ENCODE assay signal across 19 cellular contexts in the genomic region with DNA sequence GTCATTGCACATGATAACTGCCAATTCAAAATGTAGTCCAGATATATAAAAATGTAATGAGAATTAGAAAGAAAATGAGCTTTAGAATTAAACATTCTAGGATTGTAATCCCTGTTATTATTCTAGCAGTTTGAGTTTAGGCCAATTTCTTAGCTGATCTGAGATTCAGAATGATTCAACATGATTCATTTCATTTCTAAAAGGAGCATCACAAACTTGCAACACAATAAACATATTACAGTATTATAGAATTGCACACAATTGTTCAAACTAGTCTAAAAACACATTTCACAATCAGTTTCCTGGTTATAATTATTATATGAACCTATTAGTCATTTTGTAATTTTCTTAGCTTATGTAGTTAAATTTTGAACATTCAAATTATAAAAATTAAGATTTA. TPM values are rescaled to one million over a fixed set of nuclear protein-coding genes. Genes with fewer than 3 reads are reported as not detected.
A peak's percentile ranks its signal among the peaks of the same experiment; 100 is the strongest.
DNase-seq lines count a peak whose midpoint lies in the region; TF ChIP-seq lines count a peak whose summit lies in the region.
"Had no signal": no experiment of that assay in that cellular context is flagged by ENCODE, and none has a peak within 500 bp of the region (broad histone marks: within the 10 kb centered on the region; RNA-seq: fewer than 3 reads in every experiment).

No MANE protein-coding gene starts in this region.

- H3K27ac ChIP-seq in breast epithelium (no peak overlapping the region), stomach (no peak overlapping the region), neuronal stem cell (replicated peaks; ENCODE audit: low read length) (no peak overlapping the region)
- H3K27ac ChIP-seq: 22Rv1, PC-9 had no signal

- H4K91ac ChIP-seq in neuronal stem cell (ENCODE audit: low read depth, low read length, poor library complexity), result no peak overlapping the region

- H3K27me3 ChIP-seq in breast epithelium (no peaks in the 10 kb centered on the region), stomach (no peaks in the 10 kb centered on the region), neuronal stem cell (ENCODE audit: control insufficient read depth in 3 of 3, insufficient read depth in 3 of 3, low read depth in 1 of 3, low read length in 3 of 3) (no peaks in the 10 kb centered on the region)

- H3K36me3 ChIP-seq in breast epithelium (no peaks in the 10 kb centered on the region), stomach (no peaks in the 10 kb centered on the region), neuronal stem cell (replicated peaks in 1 of 2; ENCODE audit: control insufficient read depth in 2 of 2, insufficient read depth in 2 of 2, low read length in 2 of 2) (no peaks in the 10 kb centered on the region)

- H4K8ac ChIP-seq in neuronal stem cell (ENCODE audit: low read depth, low read length), result no peak overlapping the region

- peaks cover 41% of the 10 kb centered on the region for H3K27me3 Mint-ChIP-seq in MCF 10A (ENCODE audit: insufficient read depth, unreplicated experiment)

- H3K4me1 Mint-ChIP-seq in MCF 10A (ENCODE audit: insufficient read depth, unreplicated experiment), result no peaks in the 10 kb centered on the region
- H3K4me1 Mint-ChIP-seq: GM23338 had no signal

- H3K4me3 ChIP-seq in breast epithelium (no peak overlapping the region), stomach (no peak overlapping the region), neuronal stem cell (ENCODE audit: low read length in 2 of 2) (no peak overlapping the region)
- H3K4me3 ChIP-seq: GM23338, PC-9 had no signal

- H3K36me3 Mint-ChIP-seq in MCF 10A (ENCODE audit: insufficient read depth, unreplicated experiment), result peaks cover 5% of the 10 kb centered on the region

- intact Hi-C loops in MCF 10A (cut with micrococcal nuclease) (no loop called here), breast epithelium (cut with DNase I; ENCODE audit: low total_unique reads) (no loop called here), stomach (cut with DNase I; ENCODE audit: low total_unique reads) (no loop called here)

- H3K4me3 Mint-ChIP-seq in MCF 10A (ENCODE audit: unreplicated experiment), result no peak overlapping the region
- H3K4me3 Mint-ChIP-seq: GM23338 had no signal

- no peak overlapping the region for H2BK12ac ChIP-seq in neuronal stem cell (ENCODE audit: low read length)

- no peak overlapping the region for H2AFZ ChIP-seq in neuronal stem cell (ENCODE audit: low read length)
- H2AFZ ChIP-seq: GM23338, PC-9 had no signal

- no peak overlapping the region for H3K4ac ChIP-seq in neuronal stem cell (ENCODE audit: low read length)

- no peak overlapping the region for H2BK15ac ChIP-seq in neuronal stem cell (ENCODE audit: low read length)

- peak; percentile 50 for DNase-seq in MCF 10A (ENCODE audit: unreplicated experiment)
- no peak for DNase-seq in breast epithelium (ENCODE audit: low spot score in 2 of 2)
- peak; percentile 33 for DNase-seq in amniotic epithelial cell (ENCODE audit: low read depth)
- DNase-seq in fibroblast of peridontal ligament (ENCODE audit: extremely low read depth), result peak; percentile 14
- no peak for DNase-seq in AG08396 (ENCODE audit: low spot score)
- DNase-seq in stomach, result no peak
- DNase-seq in NCI-H446 treated with DMSO at 0.1 percent for 48 hours (lab: John Stamatoyannopoulos, UW), result no peak
- DNase-seq in neuronal stem cell (ENCODE audit: low spot score), result no peak
- DNase-seq: AML-193, Caco-2, KBM-7, NCI-H1092, NCI-H2107, NCI-H345, NCI-H69, PC-9 had no signal

- TF ChIP-seq CTCF in MCF 10A (IDR thresholded peaks at IDR 0.05; ENCODE audit: unreplicated experiment) (no peak), breast epithelium (IDR thresholded peaks at IDR 0.05) (no peak), stomach (IDR thresholded peaks at IDR 0.05) (no peak)

- BruUV-seq in MCF 10A (replicated peaks; lab: Mats Ljungman, UMichigan), result no TSS peak

- no peak overlapping the region for H2BK5ac ChIP-seq in neuronal stem cell (ENCODE audit: low read length)

- peaks cover 17% of the 10 kb centered on the region for H3K9me3 Mint-ChIP-seq in MCF 10A (ENCODE audit: unreplicated experiment)

- H3K9ac ChIP-seq in neuronal stem cell (ENCODE audit: low read depth, low read length, poor library complexity), result no peak overlapping the region

- no peak overlapping the region for H2AK5ac ChIP-seq in neuronal stem cell (ENCODE audit: low read depth, low read length)

- no peaks in the 10 kb centered on the region for H3K79me1 ChIP-seq in neuronal stem cell (ENCODE audit: low read depth, low read length)

- POLR2A ChIA-PET in MCF 10A (lab: Yijun Ruan, JAX), result interaction anchor here (0.8 to 2.1 kb wide), 8 partner anchors 13 to 126 kb away, joined by 3 to 7 read pairs (median 3); partner anchors contain the start of gene TSHB

- H2BK120ac ChIP-seq in neuronal stem cell (ENCODE audit: low read depth, low read length), result no peak overlapping the region

- no peak overlapping the region for H3K27ac Mint-ChIP-seq in MCF 10A (ENCODE audit: low read depth, unreplicated experiment)
- H3K27ac Mint-ChIP-seq: GM23338 had no signal

- H3K23ac ChIP-seq in neuronal stem cell (ENCODE audit: low read depth, low read length, poor library complexity), result no peak overlapping the region

- CTCF ChIA-PET in MCF 10A (lab: Yijun Ruan, JAX), result interaction anchor here (0.6 to 3.0 kb wide), 7 partner anchors 52 to 624 kb away, joined by 3 to 26 read pairs (median 3); no protein-coding TSS in a partner anchor

- TF ChIP-seq EP300 in stomach (IDR thresholded peaks at IDR 0.05), result no peak

- no peak overlapping the region for H3K18ac ChIP-seq in neuronal stem cell (ENCODE audit: low read length)

- H3K14ac ChIP-seq in neuronal stem cell (ENCODE audit: low read length), result no peak overlapping the region

- no peak for TF ChIP-seq POLR2A in breast epithelium (IDR thresholded peaks at IDR 0.05)
- no peak for TF ChIP-seq POLR2A in stomach (IDR thresholded peaks at IDR 0.05)

- no peak overlapping the region for H3K4me2 ChIP-seq in neuronal stem cell (ENCODE audit: insufficient read depth, low read length, poor library complexity, severe bottlenecking)
- H3K4me2 ChIP-seq: GM23338, PC-9 had no signal

- H3K9me3 ChIP-seq in breast epithelium, result peaks cover 8 to 38% of the 10 kb centered on the region in 2 donors
- H3K9me3 ChIP-seq in stomach, result peaks cover 0 to 47% (median 36%) of the 10 kb centered on the region in 4 donors
- H3K9me3 ChIP-seq in neuronal stem cell (replicated peaks in 1 of 2; ENCODE audit: control insufficient read depth in 2 of 2, insufficient read depth in 1 of 2, low read depth in 1 of 2, low read length in 2 of 2), result peaks cover 0 to 10% of the 10 kb centered on the region in 2 donors
- H3K9me3 ChIP-seq: Caco-2 had no signal

- H3K4me1 ChIP-seq in breast epithelium (no peaks in the 10 kb centered on the region), stomach (no peaks in the 10 kb centered on the region), neuronal stem cell (ENCODE audit: control insufficient read depth in 2 of 2, insufficient read depth in 1 of 2, low read depth in 1 of 2, low read length in 2 of 2) (no peaks in the 10 kb centered on the region)
- H3K4me1 ChIP-seq: Caco-2 had no signal

RNA-seq across cellular contexts. Expression of gene TSHB, which starts 43.3 kb away (rescaled TPM):
- not detected in 2 replicates for total RNA-seq in MCF 10A (2022)
- total RNA-seq in breast epithelium, result not detected
- not detected for total RNA-seq in stomach
- not detected for polyA plus RNA-seq in stomach
- not detected for polyA plus RNA-seq in neuronal stem cell (2013, experiment 1 of 2)
- not detected for polyA plus RNA-seq in neuronal stem cell (2013, experiment 2 of 2)
- total RNA-seq: Caco-2, GM23338, M059J, PC-9 had no signal
- polyA plus RNA-seq: GM23338 had no signal

Comparison
In these comparisons a context has a peak if more than half of its experiments do, and no peak if none do; other contexts are left out.
1. DNase-seq: peak in MCF 10A (single experiment), amniotic epithelial cell (single experiment) and fibroblast of peridontal ligament (single experiment); none in breast epithelium (0 of 2), AG08396 (single experiment), stomach (single experiment), NCI-H446 treated with DMSO at 0.1 percent for 48 hours (single experiment) and neuronal stem cell (single experiment).